Comparison of ENCODE assay signal across 17 cellular contexts in genomic region chr11:133903875-133904817, GRCh38. TPM values are rescaled to one million over a fixed set of nuclear protein-coding genes. Genes with fewer than 3 reads are reported as not detected.
"Had no signal": no experiment of that assay in that cellular context is flagged by ENCODE, and none has a peak within 500 bp of the region (broad histone marks: within the 10 kb centered on the region; RNA-seq: fewer than 3 reads in every experiment).

No MANE protein-coding gene starts in this region.

- H3K4me3 Mint-ChIP-seq: activated T-cell treated with anti-CD3 and anti-CD28 coated beads, Interleukin-2, amount 50 U/mL, for 4 hours; memory B cell; neural progenitor cell had no signal

- ATAC-seq: activated naive CD4-positive, alpha-beta T cell treated with anti-CD3 and anti-CD28 coated beads, Interleukin-2, amount 50 U/mL, for 72 hours; activated T-cell treated with anti-CD3 and anti-CD28 coated beads, Interleukin-2, amount 50 U/mL, for 4 hours; left lung; pancreas had no signal

- H3K4me1 Mint-ChIP-seq: neural progenitor cell had no signal

- H3K36me3 Mint-ChIP-seq: memory B cell, neural progenitor cell had no signal

- H3K9me3 ChIP-seq: esophagus squamous epithelium, left lung, pancreas, SJCRH30, transverse colon had no signal

- H3K27ac ChIP-seq: esophagus squamous epithelium, left lung, neural progenitor cell, pancreas, SJCRH30, transverse colon had no signal

- H3K9me3 Mint-ChIP-seq: activated naive CD4-positive, alpha-beta T cell treated with anti-CD3 and anti-CD28 coated beads, Interleukin-2, amount 50 U/mL, for 72 hours; activated T-cell treated with anti-CD3 and anti-CD28 coated beads, Interleukin-2, amount 50 U/mL, for 4 hours; memory B cell; neural progenitor cell had no signal

- H3K4me3 ChIP-seq: esophagus squamous epithelium, left lung, neural progenitor cell, pancreas, SJCRH30, transverse colon had no signal

- H3K27me3 ChIP-seq: esophagus squamous epithelium, left lung, neural progenitor cell, pancreas, SJCRH30, transverse colon had no signal

- H3K27ac Mint-ChIP-seq: memory B cell, neural progenitor cell had no signal

- DNase-seq: activated CD4-positive, alpha-beta T cell treated with anti-CD3 and anti-CD28 coated beads for 48 hours; activated T-cell treated with anti-CD3 and anti-CD28 coated beads, Interleukin-2, amount 50 U/mL, for 4 hours; esophagus squamous epithelium; foreskin fibroblast; islet precursor cell; retina; SJCRH30; small intestine; T1000; transverse colon had no signal

- H3K36me3 ChIP-seq: left lung, neural progenitor cell, pancreas, SJCRH30, transverse colon had no signal

- H3K4me1 ChIP-seq: esophagus squamous epithelium, left lung, neural progenitor cell, pancreas, SJCRH30, transverse colon had no signal

RNA-seq across cellular contexts. Expression of gene IGSF9B, which starts 52.6 kb away (rescaled TPM):
- total RNA-seq: SJCRH30 had no signal

RNA-seq across cellular contexts. Expression of gene SPATA19, which starts 58.8 kb away (rescaled TPM):
- total RNA-seq: activated CD8-positive, alpha-beta memory T cell treated with anti-CD3 and anti-CD28 coated beads for 36 hours; activated naive CD4-positive, alpha-beta T cell treated with anti-CD3 and anti-CD28 coated beads, Interleukin-2, amount 50 U/mL, for 72 hours; activated T-cell treated with anti-CD3 and anti-CD28 coated beads, Interleukin-2, amount 50 U/mL, for 4 hours; esophagus squamous epithelium; left lung; pancreas; SJCRH30; subcutaneous adipose tissue; transverse colon had no signal
- polyA plus RNA-seq: pancreas, small intestine had no signal
